ENCODE assay signal across 19 cellular contexts in the genomic region with DNA sequence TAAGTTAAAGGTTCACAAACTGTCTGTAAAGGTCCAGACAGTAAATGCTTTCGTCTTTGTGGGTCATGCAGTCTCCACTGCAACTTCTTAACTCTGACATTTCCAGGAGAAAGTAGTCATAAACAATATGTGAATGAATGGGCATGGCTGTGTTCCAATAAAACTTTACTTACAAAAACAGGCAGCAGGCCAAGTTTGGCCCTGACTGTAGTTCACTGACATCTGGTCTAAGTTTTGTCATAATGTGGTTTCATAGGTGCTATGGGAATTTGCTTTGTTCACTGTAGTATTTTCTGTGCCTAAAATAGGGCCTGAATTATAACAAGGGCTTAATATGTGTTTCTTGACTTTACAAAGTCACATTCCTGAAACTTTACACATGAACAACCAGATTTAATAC.
DNase-seq lines count a peak whose midpoint lies in the region; ATAC-seq and TF ChIP-seq lines count a peak whose summit lies in the region.
"Had no signal": no experiment of that assay in that cellular context is flagged by ENCODE, and none has a peak within 500 bp of the region (broad histone marks: within the 10 kb centered on the region; RNA-seq: fewer than 3 reads in every experiment).

No MANE protein-coding gene starts in this region.

- ATAC-seq in foreskin keratinocyte (no peak), GM21737 (IDR thresholded peaks at IDR 0.05; ENCODE audit: unreplicated experiment) (no peak), GM21529 (IDR thresholded peaks at IDR 0.05; ENCODE audit: unreplicated experiment) (no peak)
- ATAC-seq: activated CD4-positive, alpha-beta T cell treated with anti-CD3 and anti-CD28 coated beads for 36 hours; gastroesophageal sphincter had no signal

- H3K36me3 ChIP-seq in mammary epithelial cell (ENCODE audit: insufficient read depth, low read length), result no peaks in the 10 kb centered on the region
- H3K36me3 ChIP-seq: gastroesophageal sphincter, left ventricle myocardium inferior had no signal

- no peaks in the 10 kb centered on the region for H4K20me1 ChIP-seq in mammary epithelial cell (ENCODE audit: insufficient read depth, low read length)

- CTCF ChIA-PET in mammary epithelial cell (lab: Charles Lee; ENCODE audit: low non-redundant PET), result no interaction called here

- no TSS peak for BruUV-seq in mammary epithelial cell (replicated peaks; lab: Mats Ljungman, UMichigan)

- in situ Hi-C loops in mammary epithelial cell (cut with MboI; ENCODE audit: low sequenced_read_pairs in 2 of 2), result loop anchor here in 1 of 2 donors (10.0 kb wide), 1 partner anchor 407 kb away; no protein-coding TSS in a partner anchor

- no peak overlapping the region for H3K27ac ChIP-seq in mammary epithelial cell (ENCODE audit: insufficient read depth, low read depth, low read length)
- no peak overlapping the region for H3K27ac ChIP-seq in foreskin keratinocyte
- H3K27ac ChIP-seq: left ventricle myocardium inferior, parathyroid adenoma, skin epidermis had no signal

- dilution Hi-C loops in mammary epithelial cell (cut with HindIII; ENCODE audit: low sequenced_read_pairs), result no loop called here

- intact Hi-C loops in mammary epithelial cell (cut with micrococcal nuclease), result no loop called here

- H2AFZ ChIP-seq in mammary epithelial cell (ENCODE audit: low read depth, low read length), result no peak overlapping the region
- H2AFZ ChIP-seq: parathyroid adenoma had no signal

- TF ChIP-seq CTCF in mammary epithelial cell (conservative IDR thresholded peaks at IDR 0.05 in 1 of 2, IDR thresholded peaks at IDR 0.05 in 1 of 2; ENCODE audit: extremely low read depth in 1 of 2, insufficient read depth in 1 of 2, low read depth in 1 of 2, low read length in 2 of 2) (no peak), foreskin keratinocyte (conservative IDR thresholded peaks at IDR 0.05) (no peak)

- H3K4me3 ChIP-seq in mammary epithelial cell (replicated peaks in 1 of 3; ENCODE audit: insufficient read depth in 1 of 3, low read depth in 2 of 3, low read length in 3 of 3), result no peak overlapping the region
- H3K4me3 ChIP-seq: gastroesophageal sphincter, left ventricle myocardium inferior, skin epidermis had no signal

- no peaks in the 10 kb centered on the region for H3K9me3 ChIP-seq in mammary epithelial cell (replicated peaks; ENCODE audit: insufficient read depth, low read length)
- H3K9me3 ChIP-seq: gastroesophageal sphincter, left ventricle myocardium inferior had no signal

- DNase-seq in COLO829 (ENCODE audit: low spot score) (peak; percentile 38), LHCN-M2 (ENCODE audit: low read depth) (peak; percentile 10), mammary epithelial cell (peak; percentile 38), foreskin keratinocyte (peak; percentile 21 to 52), H4 (ENCODE audit: low spot score) (no peak)
- no peak for DNase-seq in stimulated activated CD4-positive, alpha-beta T cell treated with anti-CD3 and anti-CD28 coated beads, Interleukin-15, amount 100 ng/mL, for 24 hours
- DNase-seq: activated CD4-positive, alpha-beta T cell treated with anti-CD3 and anti-CD28 coated beads for 36 hours; activated effector memory CD4-positive, alpha-beta T cell treated with anti-CD3 and anti-CD28 coated beads, Interleukin-2, amount 50 U/mL, for 16 hours; CD4-positive, alpha-beta memory T cell; left ventricle myocardium inferior; NCI-H1092; NCI-H526 treated with DMSO at 0.1 percent for 48 hours; stimulated activated CD4-positive, alpha-beta T cell treated with anti-CD3 and anti-CD28 coated beads, Interleukin-4, amount 100 ng/mL, for 24 hours; T-helper 9 cell had no signal

- H3K79me2 ChIP-seq in mammary epithelial cell (ENCODE audit: insufficient read depth, low read length), result no peaks in the 10 kb centered on the region
- H3K79me2 ChIP-seq: parathyroid adenoma had no signal

- no peaks in the 10 kb centered on the region for H3K27me3 ChIP-seq in mammary epithelial cell (ENCODE audit: insufficient read depth, low read length)
- peaks cover 4% of the 10 kb centered on the region for H3K27me3 ChIP-seq in foreskin keratinocyte
- H3K27me3 ChIP-seq: gastroesophageal sphincter had no signal

- H3K9ac ChIP-seq in mammary epithelial cell (ENCODE audit: insufficient read depth, low read length), result no peak overlapping the region
- H3K9ac ChIP-seq: parathyroid adenoma had no signal

- no peaks in the 10 kb centered on the region for H3K4me1 ChIP-seq in mammary epithelial cell (ENCODE audit: insufficient read depth, low read length)
- no peaks in the 10 kb centered on the region for H3K4me1 ChIP-seq in foreskin keratinocyte

- no peak overlapping the region for H3K4me2 ChIP-seq in mammary epithelial cell (ENCODE audit: insufficient read depth, low read depth, low read length)

- 88% methylated on average over 1 of the region's 1 CpG for WGBS in mammary epithelial cell (ENCODE audit: low coverage, missing lambda C conversion rate)

Comparison
In these comparisons a context has a peak if more than half of its experiments do, and no peak if none do; other contexts are left out.
1. DNase-seq: peak in COLO829 (single experiment), LHCN-M2 (single experiment), mammary epithelial cell (single experiment) and foreskin keratinocyte (2 of 2); none in stimulated activated CD4-positive, alpha-beta T cell treated with anti-CD3 and anti-CD28 coated beads, Interleukin-15, amount 100 ng/mL, for 24 hours (single experiment) and H4 (single experiment).